Comparison of ENCODE assay signal across 20 cellular contexts in the genomic region with DNA sequence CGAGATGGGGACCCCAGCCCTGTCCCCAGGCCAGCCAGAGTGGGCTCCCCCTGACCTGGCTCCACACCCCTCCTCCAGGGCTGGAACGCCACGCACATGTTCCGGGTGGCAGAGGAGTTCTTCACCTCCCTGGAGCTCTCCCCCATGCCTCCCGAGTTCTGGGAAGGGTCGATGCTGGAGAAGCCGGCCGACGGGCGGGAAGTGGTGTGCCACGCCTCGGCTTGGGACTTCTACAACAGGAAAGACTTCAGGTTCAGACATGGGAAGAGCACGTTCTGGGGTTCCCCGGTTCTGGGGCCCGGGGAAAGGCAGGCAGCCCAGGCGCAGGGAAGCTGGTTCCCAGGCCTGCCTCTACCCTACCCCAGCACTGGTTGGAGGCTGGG. TPM values are rescaled to one million over a fixed set of nuclear protein-coding genes. Genes with fewer than 3 reads are reported as not detected.
A peak's percentile ranks its signal among the peaks of the same experiment; 100 is the strongest.
DNase-seq lines count a peak whose midpoint lies in the region; ATAC-seq and TF ChIP-seq lines count a peak whose summit lies in the region.
"Had no signal": no experiment of that assay in that cellular context is flagged by ENCODE, and none has a peak within 500 bp of the region (broad histone marks: within the 10 kb centered on the region; RNA-seq: fewer than 3 reads in every experiment).

No MANE protein-coding gene starts in this region.

- H2AK5ac ChIP-seq in mesendoderm (ENCODE audit: low read length) = no peak overlapping the region

- H3K27ac ChIP-seq in WERI-Rb-1 (peak overlapping the region; percentile 23), mesendoderm (ENCODE audit: low read depth, low read length) (no peak overlapping the region)
- H3K27ac ChIP-seq: BLaER1 treated with 17β-estradiol and CSF1 and Interleukin-3, amounts not matched to agents 10 nM and 100 nM; PC-9; SJCRH30 had no signal

- H3K56ac ChIP-seq in mesendoderm (ENCODE audit: low read length) = no peak overlapping the region

- no peaks in the 10 kb centered on the region for H3K79me2 ChIP-seq in mesendoderm (ENCODE audit: control insufficient read depth, insufficient read depth, low read length)

- H3K18ac ChIP-seq in mesendoderm (ENCODE audit: low read length) = no peak overlapping the region

- H3K27me3 ChIP-seq in WERI-Rb-1 (ENCODE audit: insufficient read depth, low read depth, severe bottlenecking) (no peaks in the 10 kb centered on the region), mesendoderm (ENCODE audit: insufficient read depth, low read length, poor library complexity) (no peaks in the 10 kb centered on the region)
- H3K27me3 ChIP-seq: SJCRH30 had no signal

- no peak overlapping the region for H3K9ac ChIP-seq in mesendoderm (ENCODE audit: low read length)

- no peaks in the 10 kb centered on the region for H3K79me1 ChIP-seq in mesendoderm (ENCODE audit: low read length)

- H2BK15ac ChIP-seq in mesendoderm (replicated peaks; ENCODE audit: low read depth) = no peak overlapping the region

- peaks cover 2% of the 10 kb centered on the region for H3K4me1 ChIP-seq in mesendoderm (ENCODE audit: control insufficient read depth, low read depth, low read length)
- H3K4me1 ChIP-seq: SJCRH30 had no signal

- no peak overlapping the region for H3K4me2 ChIP-seq in mesendoderm (ENCODE audit: low read length)
- H3K4me2 ChIP-seq: PC-9 had no signal

- H3K4me1 Mint-ChIP-seq in activated naive CD4-positive, alpha-beta T cell treated with anti-CD3 and anti-CD28 coated beads, Interleukin-2, amount 50 U/mL, for 24 hours = peaks cover 7% of the 10 kb centered on the region

- TF ChIP-seq CTCF in WERI-Rb-1 (IDR thresholded peaks at IDR 0.05; ENCODE audit: low read depth, low read length) = no peak

- no peaks in the 10 kb centered on the region for H3K36me3 Mint-ChIP-seq in activated naive CD4-positive, alpha-beta T cell treated with anti-CD3 and anti-CD28 coated beads, Interleukin-2, amount 50 U/mL, for 24 hours

- H3K4me3 ChIP-seq in WERI-Rb-1 (ENCODE audit: low read depth, low read length) = no peak overlapping the region
- no peak overlapping the region for H3K4me3 ChIP-seq in mesendoderm (ENCODE audit: low read length)
- H3K4me3 ChIP-seq: BLaER1 treated with 17β-estradiol and CSF1 and Interleukin-3, amounts not matched to agents 10 nM and 100 nM; K562; PC-9; SJCRH30 had no signal

- no peaks in the 10 kb centered on the region for H3K36me3 ChIP-seq in WERI-Rb-1
- H3K36me3 ChIP-seq in mesendoderm (ENCODE audit: control insufficient read depth, insufficient read depth, low read length) = no peaks in the 10 kb centered on the region
- H3K36me3 ChIP-seq: SJCRH30 had no signal

- WGBS in mesendoderm (ENCODE audit: extremely low coverage, insufficient coverage, low lambda C conversion rate) = no CpG with 5 or more reads among the region's 16 CpGs

- DNase-seq in activated naive CD4-positive, alpha-beta T cell (lab: John Stamatoyannopoulos, UW) = no peak
- no peak for DNase-seq in WERI-Rb-1
- DNase-seq in mesendoderm = no peak
- no peak for DNase-seq in SKM-1 (lab: John Stamatoyannopoulos, UW; ENCODE audit: unreplicated experiment)
- DNase-seq: Caco-2; CD4-positive, alpha-beta memory T cell; DND-41; NCI-H1930; NCI-H82; NK-92 treated with Interleukin-12 subunit alpha and Interleukin-12 subunit beta, amount 100 ng/mL, for 24 hours; SJCRH30 had no signal

- H3K23ac ChIP-seq in mesendoderm (ENCODE audit: low read length) = peak overlapping the region; percentile 45

- H3K27ac Mint-ChIP-seq in activated naive CD4-positive, alpha-beta T cell treated with anti-CD3 and anti-CD28 coated beads, Interleukin-2, amount 50 U/mL, for 24 hours = peak overlapping the region; percentile 51
- H3K27ac Mint-ChIP-seq: CD4-positive, alpha-beta memory T cell had no signal

- no peak overlapping the region for H3K4ac ChIP-seq in mesendoderm (ENCODE audit: low read depth, low read length)

- no peaks in the 10 kb centered on the region for H3K9me3 ChIP-seq in WERI-Rb-1 (ENCODE audit: severe bottlenecking)
- H3K9me3 ChIP-seq: BLaER1 treated with 17β-estradiol and CSF1 and Interleukin-3, amounts not matched to agents 10 nM and 100 nM; Caco-2; SJCRH30 had no signal

- H4K8ac ChIP-seq in mesendoderm (ENCODE audit: low read depth, low read length) = no peak overlapping the region

- no peak overlapping the region for H3K4me3 Mint-ChIP-seq in activated naive CD4-positive, alpha-beta T cell treated with anti-CD3 and anti-CD28 coated beads, Interleukin-2, amount 50 U/mL, for 24 hours
- H3K4me3 Mint-ChIP-seq: CD4-positive, alpha-beta memory T cell had no signal

- H3K27me3 Mint-ChIP-seq in activated naive CD4-positive, alpha-beta T cell treated with anti-CD3 and anti-CD28 coated beads, Interleukin-2, amount 50 U/mL, for 24 hours = peaks cover 11% of the 10 kb centered on the region
- H3K27me3 Mint-ChIP-seq: CD4-positive, alpha-beta memory T cell had no signal

- no peaks in the 10 kb centered on the region for H3K9me3 Mint-ChIP-seq in activated naive CD4-positive, alpha-beta T cell treated with anti-CD3 and anti-CD28 coated beads, Interleukin-2, amount 50 U/mL, for 24 hours
- H3K9me3 Mint-ChIP-seq: CD4-positive, alpha-beta memory T cell had no signal

- H2BK120ac ChIP-seq in mesendoderm (ENCODE audit: low read depth, low read length) = no peak overlapping the region

- no peak overlapping the region for H4K5ac ChIP-seq in mesendoderm (ENCODE audit: low read length)

- no peak for ATAC-seq in GM21528 (IDR thresholded peaks at IDR 0.05; ENCODE audit: low FRiP score, unreplicated experiment)
- no peak for ATAC-seq in HG02970 (IDR thresholded peaks at IDR 0.05; ENCODE audit: low FRiP score, unreplicated experiment)
- ATAC-seq: HepG2, K562, Right ventricle myocardium inferior, SK-N-SH treated with all-trans-retinoic acid at 6 μM for 48 hours had no signal

- H2BK5ac ChIP-seq in mesendoderm (ENCODE audit: low read length) = no peak overlapping the region

RNA-seq across cellular contexts. Expression of a gene that starts 4.6 kb away (rescaled TPM):
- polyA plus RNA-seq in mesendoderm (2013, experiment 1 of 2) = 1.1 TPM
- 1.2 TPM for polyA plus RNA-seq in mesendoderm (2013, experiment 2 of 2)

RNA-seq across cellular contexts. Expression of a gene that starts 35.4 kb away (rescaled TPM):
- polyA plus RNA-seq in mesendoderm (2013, experiment 1 of 2) = 25.0 TPM
- polyA plus RNA-seq in mesendoderm (2013, experiment 2 of 2) = 24.4 TPM

RNA-seq across cellular contexts. Expression of a gene that starts 41.7 kb away (rescaled TPM):
- polyA plus RNA-seq in mesendoderm (2013, experiment 1 of 2) = 0.42 TPM
- polyA plus RNA-seq in mesendoderm (2013, experiment 2 of 2) = 0.34 TPM
- polyA plus RNA-seq: CD4-positive, alpha-beta memory T cell; K562 had no signal
